ENCODE assay signal across 12 cellular contexts in the genomic region with DNA sequence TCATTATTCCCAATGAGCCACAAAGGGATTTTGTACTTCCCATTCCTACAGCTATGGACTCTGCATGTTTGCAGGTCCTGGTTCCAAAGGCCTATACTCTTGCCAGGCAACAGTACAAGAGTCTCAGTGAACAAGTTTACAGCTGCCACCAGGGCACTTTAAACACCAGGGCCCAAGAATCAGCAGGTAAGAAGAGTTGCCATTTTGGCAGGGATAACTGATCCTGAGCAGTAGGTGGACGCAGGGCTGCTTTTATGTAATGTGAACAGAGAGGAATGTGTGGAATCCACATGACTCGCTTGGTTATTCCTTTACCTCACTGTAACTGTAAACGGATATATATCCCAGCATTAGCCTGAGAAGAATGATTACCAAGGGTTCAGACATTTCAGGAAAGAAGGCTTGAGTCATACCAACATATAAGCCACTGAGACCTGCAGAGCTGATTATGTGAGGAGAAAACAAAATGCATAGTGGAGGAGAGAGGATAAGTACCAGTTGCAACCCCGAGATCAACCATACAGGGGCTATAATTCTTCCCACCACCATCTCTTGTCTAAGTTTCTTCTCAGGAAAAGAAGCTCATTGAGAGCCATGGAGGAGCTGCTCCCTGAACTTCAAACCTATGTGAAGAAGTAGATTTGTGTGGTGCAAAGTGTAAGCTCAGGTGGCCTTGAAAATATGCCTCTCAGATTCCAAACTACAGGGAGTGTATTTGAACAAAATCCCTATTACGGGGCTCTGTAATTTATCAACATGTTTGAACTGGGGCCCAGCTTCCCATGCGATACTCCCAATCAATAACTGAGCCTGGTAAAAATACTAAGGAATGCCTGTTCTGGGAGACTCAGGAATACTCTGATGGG. TPM values are rescaled to one million over a fixed set of nuclear protein-coding genes. Genes with fewer than 3 reads are reported as not detected.
DNase-seq lines count a peak whose midpoint lies in the region; ATAC-seq and TF ChIP-seq lines count a peak whose summit lies in the region.
"Had no signal": no experiment of that assay in that cellular context is flagged by ENCODE, and none has a peak within 500 bp of the region (broad histone marks: within the 10 kb centered on the region; RNA-seq: fewer than 3 reads in every experiment).

No MANE protein-coding gene starts in this region.

- H3K79me1 ChIP-seq in trophoblast cell (ENCODE audit: low read length): no peaks in the 10 kb centered on the region

- no peak overlapping the region for H3K4ac ChIP-seq in trophoblast cell (ENCODE audit: low read depth, low read length)

- no peak overlapping the region for H3K23ac ChIP-seq in trophoblast cell (ENCODE audit: low read length)

- no peak overlapping the region for H3K4me3 ChIP-seq in fibroblast of mammary gland (ENCODE audit: control insufficient read depth, low read depth, low read length)
- no peak overlapping the region for H3K4me3 ChIP-seq in trophoblast cell (ENCODE audit: low read depth, low read length)
- H3K4me3 ChIP-seq: heart left ventricle had no signal

- H3K4me2 ChIP-seq in trophoblast cell (ENCODE audit: low read length): no peak overlapping the region

- no peak overlapping the region for H3K9ac ChIP-seq in trophoblast cell (ENCODE audit: low read length)

- H3K27ac ChIP-seq in RWPE1 (no peak overlapping the region), trophoblast cell (ENCODE audit: low read depth, low read length) (peak overlapping the region; percentile 35)
- H3K27ac ChIP-seq: heart left ventricle had no signal

- H3K36me3 ChIP-seq in trophoblast cell (ENCODE audit: control insufficient read depth in 1 of 2, insufficient read depth in 2 of 2, low read length in 2 of 2): no peaks in the 10 kb centered on the region
- H3K36me3 ChIP-seq: heart left ventricle had no signal

- peak; percentile 52 for DNase-seq in GM03348 (ENCODE audit: low spot score)
- DNase-seq in RWPE1 (ENCODE audit: low spot score): peak; percentile 74
- DNase-seq in fibroblast of mammary gland (ENCODE audit: low read depth): peak; percentile 49
- peak; percentile 36 to 76 for DNase-seq in trophoblast cell
- DNase-seq in head of caudate nucleus: no peak
- DNase-seq: activated CD4-positive, alpha-beta T cell treated with anti-CD3 and anti-CD28 coated beads, Interleukin-2, amount 50 U/mL, for 1 hour; activated naive CD8-positive, alpha-beta T cell treated with anti-CD3 and anti-CD28 coated beads, Interleukin-2, amount 10 ng/mL, durations not matched to agents 7 days and 5 days; heart left ventricle; posterior cingulate gyrus had no signal

- peaks cover 6 to 10% of the 10 kb centered on the region in 2 experiments for H3K4me1 ChIP-seq in trophoblast cell (ENCODE audit: control insufficient read depth in 1 of 2, insufficient read depth in 2 of 2, low read length in 2 of 2)

- no peak overlapping the region for H4K8ac ChIP-seq in trophoblast cell (ENCODE audit: low read depth, low read length)

- H3K18ac ChIP-seq in trophoblast cell (ENCODE audit: low read length): no peak overlapping the region

- H2AK5ac ChIP-seq in trophoblast cell (ENCODE audit: low read length): no peak overlapping the region

- no peak overlapping the region for H2BK120ac ChIP-seq in trophoblast cell (ENCODE audit: insufficient read depth, low read length, poor library complexity)

- H3K27me3 ChIP-seq in trophoblast cell (ENCODE audit: insufficient read depth, low read length): no peaks in the 10 kb centered on the region
- H3K27me3 ChIP-seq: heart left ventricle had no signal

- H2BK5ac ChIP-seq in trophoblast cell (ENCODE audit: low read depth, low read length, poor library complexity): no peak overlapping the region

- no CpG with 5 or more reads among the region's 6 CpGs for WGBS in trophoblast cell (ENCODE audit: extremely low coverage, insufficient coverage, insufficient read length)

- no peak overlapping the region for H4K12ac ChIP-seq in trophoblast cell (ENCODE audit: low read depth, low read length)

- peaks cover 2% of the 10 kb centered on the region for H3K79me2 ChIP-seq in trophoblast cell (ENCODE audit: control insufficient read depth, insufficient read depth, low read length, poor library complexity)

- H4K91ac ChIP-seq in trophoblast cell (ENCODE audit: low read depth, low read length): no peak overlapping the region

- no peak overlapping the region for H2AFZ ChIP-seq in trophoblast cell (ENCODE audit: insufficient read depth, low read length, poor library complexity)

- POLR2A ChIA-PET in RWPE1 (lab: Yijun Ruan, JAX; ENCODE audit: low non-redundant PET): interaction anchor here (0.5 to 0.6 kb wide), 2 partner anchors 17 to 188 kb away, joined by 3 read pairs; no protein-coding TSS in a partner anchor

- no peak for TF ChIP-seq CTCF in RWPE1 (conservative IDR thresholded peaks at IDR 0.05; ENCODE audit: low read depth)
- no peak for TF ChIP-seq CTCF in fibroblast of mammary gland (conservative IDR thresholded peaks at IDR 0.05; ENCODE audit: control insufficient read depth, insufficient read depth, low read depth, low read length)

- no peak overlapping the region for H3K14ac ChIP-seq in trophoblast cell (ENCODE audit: low read length)

- H3K9me3 ChIP-seq in trophoblast cell (ENCODE audit: insufficient read depth, low read depth, low read length): no peaks in the 10 kb centered on the region
- H3K9me3 ChIP-seq: heart left ventricle had no signal

- intact Hi-C loops in head of caudate nucleus (cut with DNase I): no loop called here

- ATAC-seq in esophagus mucosa: no peak
- no peak for ATAC-seq in HG02840 (IDR thresholded peaks at IDR 0.05; ENCODE audit: low FRiP score, unreplicated experiment)
- no peak for ATAC-seq in HG03460 (IDR thresholded peaks at IDR 0.05; ENCODE audit: unreplicated experiment)

- CTCF ChIA-PET in RWPE1 (lab: Yijun Ruan, JAX): interaction anchor here (1.0 kb wide), 2 partner anchors 21 to 40 kb away, joined by 4 read pairs; no protein-coding TSS in a partner anchor

- no peak overlapping the region for H2BK12ac ChIP-seq in trophoblast cell (ENCODE audit: low read length)

RNA-seq across cellular contexts. Expression of a gene that starts 24.6 kb away (rescaled TPM):
- 5.7 and 5.9 TPM in 2 replicates for polyA plus RNA-seq in trophoblast cell (2013)
- total RNA-seq in esophagus mucosa: 8.6 TPM

Comparison
In these comparisons a context has a peak if more than half of its experiments do, and no peak if none do; other contexts are left out.
1. DNase-seq: peak in GM03348 (single experiment), RWPE1 (single experiment), fibroblast of mammary gland (single experiment) and trophoblast cell (2 of 2); none in head of caudate nucleus (0 of 42).